18 cellular contexts compared by ENCODE assay signal in the genomic region with DNA sequence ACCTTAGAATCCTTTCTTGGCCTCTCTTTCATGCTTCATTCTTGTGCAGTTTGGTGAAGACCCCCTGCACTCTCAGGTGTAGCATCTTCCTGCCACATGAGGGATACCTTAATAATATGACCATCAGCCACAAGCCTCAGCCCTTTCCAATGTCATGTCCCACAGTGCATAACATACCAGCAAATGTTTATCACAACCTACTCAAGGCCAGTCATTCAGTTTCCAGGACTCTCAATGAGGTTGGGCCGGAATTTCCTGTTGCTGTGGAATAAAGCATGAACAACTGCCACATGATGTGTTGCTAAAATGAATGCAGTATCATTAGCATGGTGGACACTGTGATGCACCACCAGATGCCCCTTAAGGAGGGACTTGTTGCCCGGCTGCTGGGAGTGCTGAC.
A peak's percentile ranks its signal among the peaks of the same experiment; 100 is the strongest.
DNase-seq lines count a peak whose midpoint lies in the region; ATAC-seq and TF ChIP-seq lines count a peak whose summit lies in the region.
"Had no signal": no experiment of that assay in that cellular context is flagged by ENCODE, and none has a peak within 500 bp of the region (broad histone marks: within the 10 kb centered on the region; RNA-seq: fewer than 3 reads in every experiment).

No MANE protein-coding gene starts in this region.

- no peak overlapping the region for H4K8ac ChIP-seq in trophoblast cell (ENCODE audit: low read depth, low read length)

- POLR2A ChIA-PET in CD4-positive, alpha-beta memory T cell (lab: Charles Lee; ENCODE audit: partially characterized antibody), result no interaction called here

- peaks cover 15% of the 10 kb centered on the region for H3K79me1 ChIP-seq in trophoblast cell (ENCODE audit: low read length)

- H3K27me3 ChIP-seq in brain microvascular endothelial cell (replicated peaks) (no peaks in the 10 kb centered on the region), trophoblast cell (ENCODE audit: insufficient read depth, low read length) (no peaks in the 10 kb centered on the region)
- H3K27me3 ChIP-seq in CD4-positive, alpha-beta memory T cell (ENCODE audit: insufficient read depth, low read length), result no peaks in the 10 kb centered on the region
- H3K27me3 ChIP-seq: BLaER1 had no signal

- H2BK120ac ChIP-seq in trophoblast cell (ENCODE audit: insufficient read depth, low read length, poor library complexity), result no peak overlapping the region

- ATAC-seq in GM21390 (IDR thresholded peaks at IDR 0.05; ENCODE audit: unreplicated experiment) (no peak), HG03175 (IDR thresholded peaks at IDR 0.05; ENCODE audit: unreplicated experiment) (no peak)
- ATAC-seq: A549; CD8-positive, alpha-beta T cell; PC-3 had no signal

- H2AFZ ChIP-seq in trophoblast cell (ENCODE audit: insufficient read depth, low read length, poor library complexity), result no peak overlapping the region

- H3K23ac ChIP-seq in trophoblast cell (ENCODE audit: low read length), result no peak overlapping the region

- no peak overlapping the region for H3K4me3 Mint-ChIP-seq in CD4-positive, alpha-beta memory T cell
- H3K4me3 Mint-ChIP-seq: CD8-positive, alpha-beta T cell; H9 had no signal

- in situ Hi-C loops in brain microvascular endothelial cell (cut with HindIII; ENCODE audit: low pct_ligation_motif_present, low sequenced_read_pairs), result no loop called here

- H3K36me3 ChIP-seq in brain microvascular endothelial cell (replicated peaks) (no peaks in the 10 kb centered on the region), trophoblast cell (ENCODE audit: control insufficient read depth in 1 of 2, insufficient read depth in 2 of 2, low read length in 2 of 2) (peaks cover 2 to 3% of the 10 kb centered on the region in 2 experiments)
- no peaks in the 10 kb centered on the region for H3K36me3 ChIP-seq in CD4-positive, alpha-beta memory T cell (ENCODE audit: insufficient read depth, low read length)
- H3K36me3 ChIP-seq: BLaER1 had no signal

- H3K14ac ChIP-seq in trophoblast cell (ENCODE audit: low read length), result no peak overlapping the region

- no peaks in the 10 kb centered on the region for H3K9me3 Mint-ChIP-seq in CD4-positive, alpha-beta memory T cell
- H3K9me3 Mint-ChIP-seq: CD8-positive, alpha-beta T cell; H9 had no signal

- peaks cover 3 to 8% of the 10 kb centered on the region in 2 donors for H3K27me3 Mint-ChIP-seq in CD4-positive, alpha-beta memory T cell

- H4K12ac ChIP-seq in trophoblast cell (ENCODE audit: low read depth, low read length), result no peak overlapping the region

- TF ChIP-seq CTCF in brain microvascular endothelial cell (IDR thresholded peaks at IDR 0.05; ENCODE audit: low read depth, low read length, missing control alignments), result no peak

- H3K18ac ChIP-seq in trophoblast cell (ENCODE audit: low read length), result no peak overlapping the region

- no peak overlapping the region for H3K4me3 ChIP-seq in brain microvascular endothelial cell (ENCODE audit: low read depth, low read length)
- H3K4me3 ChIP-seq in trophoblast cell (ENCODE audit: low read depth, low read length), result no peak overlapping the region
- H3K4me3 ChIP-seq in CD4-positive, alpha-beta memory T cell (ENCODE audit: low read length in 2 of 2), result no peak overlapping the region
- H3K4me3 ChIP-seq: A549, BLaER1 had no signal

- WGBS in trophoblast cell (ENCODE audit: extremely low coverage, insufficient coverage, insufficient read length), result no CpG with 5 or more reads among the region's 2 CpGs

- DNase-seq in HCEC 1CT (peak; percentile 7), brain microvascular endothelial cell (peak; percentile 35), iris pigment epithelial cell (ENCODE audit: low read depth) (peak; percentile 65), trophoblast cell (peak; percentile 14 to 69)
- DNase-seq in stimulated activated CD4-positive, alpha-beta T cell treated with anti-CD3 and anti-CD28 coated beads, Interleukin-15, amount 100 ng/mL, for 24 hours, result no peak
- DNase-seq in CD4-positive, alpha-beta memory T cell, result no peak
- DNase-seq: CD8-positive, alpha-beta T cell; DMS53; H9; KBM-7; NCI-H1694 treated with DMSO at 0.1 percent for 48 hours; NCI-H526; PC-3 had no signal

- no peak overlapping the region for H4K91ac ChIP-seq in trophoblast cell (ENCODE audit: low read depth, low read length)

- H2AK5ac ChIP-seq in trophoblast cell (ENCODE audit: low read length), result no peak overlapping the region

- peaks cover 5% of the 10 kb centered on the region for H3K9me3 ChIP-seq in trophoblast cell (ENCODE audit: insufficient read depth, low read depth, low read length)
- H3K9me3 ChIP-seq in CD4-positive, alpha-beta memory T cell (ENCODE audit: control insufficient read depth in 1 of 2, low read length in 2 of 2), result no peaks in the 10 kb centered on the region
- H3K9me3 ChIP-seq: A549, BLaER1 had no signal

- H3K4me1 ChIP-seq in trophoblast cell (ENCODE audit: control insufficient read depth in 1 of 2, insufficient read depth in 2 of 2, low read length in 2 of 2), result peaks cover 9 to 24% of the 10 kb centered on the region in 2 experiments
- peaks cover 18% of the 10 kb centered on the region for H3K4me1 ChIP-seq in CD4-positive, alpha-beta memory T cell (ENCODE audit: insufficient read depth, low read length)

- peaks cover 3% of the 10 kb centered on the region for H3K79me2 ChIP-seq in trophoblast cell (ENCODE audit: control insufficient read depth, insufficient read depth, low read length, poor library complexity)

- H2BK12ac ChIP-seq in trophoblast cell (ENCODE audit: low read length), result peak overlapping the region; percentile 30

- H3K36me3 Mint-ChIP-seq in CD4-positive, alpha-beta memory T cell, result no peaks in the 10 kb centered on the region
- H3K36me3 Mint-ChIP-seq: CD8-positive, alpha-beta T cell had no signal

- no peak overlapping the region for H3K4ac ChIP-seq in trophoblast cell (ENCODE audit: low read depth, low read length)

- H3K27ac ChIP-seq in brain microvascular endothelial cell (no peak overlapping the region), trophoblast cell (ENCODE audit: low read depth, low read length) (no peak overlapping the region)
- no peak overlapping the region for H3K27ac ChIP-seq in CD4-positive, alpha-beta memory T cell (ENCODE audit: low read depth, low read length)
- H3K27ac ChIP-seq: BLaER1, RWPE1 had no signal

- H2BK5ac ChIP-seq in trophoblast cell (ENCODE audit: low read depth, low read length, poor library complexity), result no peak overlapping the region

- intact Hi-C loops in CD4-positive, alpha-beta memory T cell (cut with micrococcal nuclease), result no loop called here

- no peak overlapping the region for H3K27ac Mint-ChIP-seq in CD4-positive, alpha-beta memory T cell
- H3K27ac Mint-ChIP-seq: CD8-positive, alpha-beta T cell; H9 had no signal

- H3K4me2 ChIP-seq in trophoblast cell (ENCODE audit: low read length), result no peak overlapping the region
- H3K4me2 ChIP-seq: A549, BLaER1 had no signal

- peaks cover 14 to 31% (median 23%) of the 10 kb centered on the region in 4 donors for H3K4me1 Mint-ChIP-seq in CD4-positive, alpha-beta memory T cell

- CTCF ChIA-PET in CD4-positive, alpha-beta memory T cell (lab: Charles Lee; ENCODE audit: partially characterized antibody), result no interaction called here

- H3K9ac ChIP-seq in trophoblast cell (ENCODE audit: low read length), result no peak overlapping the region
- H3K9ac ChIP-seq: BLaER1 had no signal

Comparison
In these comparisons a context has a peak if more than half of its experiments do, and no peak if none do; other contexts are left out.
1. DNase-seq: peak in HCEC 1CT (single experiment), brain microvascular endothelial cell (single experiment), iris pigment epithelial cell (single experiment) and trophoblast cell (2 of 2); none in stimulated activated CD4-positive, alpha-beta T cell treated with anti-CD3 and anti-CD28 coated beads, Interleukin-15, amount 100 ng/mL, for 24 hours (single experiment) and CD4-positive, alpha-beta memory T cell (0 of 5).